Comparison of ENCODE assay signal across 8 cellular contexts in genomic region chr6:34526992-34527728, GRCh38. TPM values are rescaled to one million over a fixed set of nuclear protein-coding genes. Genes with fewer than 3 reads are reported as not detected.
DNase-seq lines count a peak whose midpoint lies in the region; ATAC-seq and TF ChIP-seq lines count a peak whose summit lies in the region.

No MANE protein-coding gene starts in this region.

- H3K27ac Mint-ChIP-seq in immature natural killer cell = peak overlapping the region in 5 of 6 donors; percentile 1 to 72 (median 53)

- H4K20me1 ChIP-seq in mammary epithelial cell (ENCODE audit: insufficient read depth, low read length) = no peaks in the 10 kb centered on the region

- peak overlapping the region; percentile 48 to 71 (median 61) for H3K4me3 Mint-ChIP-seq in immature natural killer cell

- peak overlapping the region; percentile 80 for H3K4me2 ChIP-seq in mammary epithelial cell (ENCODE audit: insufficient read depth, low read depth, low read length)

- no peaks in the 10 kb centered on the region for H3K36me3 ChIP-seq in mammary epithelial cell (ENCODE audit: insufficient read depth, low read length)

- H3K79me2 ChIP-seq in mammary epithelial cell (ENCODE audit: insufficient read depth, low read length) = no peaks in the 10 kb centered on the region

- H3K9me3 Mint-ChIP-seq in immature natural killer cell = no peaks in the 10 kb centered on the region

- H3K4me3 ChIP-seq in WI38 (ENCODE audit: low read depth, low read length) (no peak overlapping the region), mammary epithelial cell (replicated peaks in 1 of 3; ENCODE audit: insufficient read depth in 1 of 3, low read depth in 2 of 3, low read length in 3 of 3) (peak overlapping the region in 2 of 3 experiments; percentile 13 to 30)

- DNase-seq in ACHN (peak; percentile 85), NCI-H2227 treated with DMSO at 0.1 percent for 48 hours (lab: John Stamatoyannopoulos, UW) (peak; percentile 96), mammary epithelial cell (peak; percentile 82), immature natural killer cell (peak; percentile 90 to 94 (median 93)), smooth muscle cell of the brain vasculature (ENCODE audit: low read depth, low spot score) (peak; percentile 68)

- intact Hi-C loops in mammary epithelial cell (cut with micrococcal nuclease) = loop anchor here (1.0 to 5.0 kb wide), 3 partner anchors 66 to 460 kb away; no protein-coding TSS in a partner anchor

- peak overlapping the region; percentile 91 for H2AFZ ChIP-seq in mammary epithelial cell (ENCODE audit: low read depth, low read length)

- CTCF ChIA-PET in mammary epithelial cell (lab: Charles Lee; ENCODE audit: low non-redundant PET) = no interaction called here

- no TSS peak for BruUV-seq in mammary epithelial cell (replicated peaks; lab: Mats Ljungman, UMichigan)

- H3K9ac ChIP-seq in mammary epithelial cell (ENCODE audit: insufficient read depth, low read length) = no peak overlapping the region

- WGBS in mammary epithelial cell (ENCODE audit: low coverage, missing lambda C conversion rate) = 22% methylated on average over 15 of the region's 53 CpGs

- peak overlapping the region; percentile 19 for H3K27ac ChIP-seq in mammary epithelial cell (ENCODE audit: insufficient read depth, low read depth, low read length)

- peaks cover 9% of the 10 kb centered on the region for H3K4me1 ChIP-seq in mammary epithelial cell (ENCODE audit: insufficient read depth, low read length)

- dilution Hi-C loops in mammary epithelial cell (cut with HindIII; ENCODE audit: low sequenced_read_pairs) = no loop called here

- no peaks in the 10 kb centered on the region for H3K27me3 ChIP-seq in mammary epithelial cell (ENCODE audit: insufficient read depth, low read length)

- H3K36me3 Mint-ChIP-seq in immature natural killer cell = no peaks in the 10 kb centered on the region

- TF ChIP-seq CTCF in WI38 (IDR thresholded peaks at IDR 0.05; ENCODE audit: low read depth, low read length) = peak; percentile 37
- peak; percentile 38 to 70 for TF ChIP-seq CTCF in mammary epithelial cell (conservative IDR thresholded peaks at IDR 0.05 in 1 of 2, IDR thresholded peaks at IDR 0.05 in 1 of 2; ENCODE audit: extremely low read depth in 1 of 2, insufficient read depth in 1 of 2, low read depth in 1 of 2, low read length in 2 of 2)

- peaks cover 17 to 36% of the 10 kb centered on the region in 2 donors for H3K4me1 Mint-ChIP-seq in immature natural killer cell

- peaks cover 0 to 2% (median 2%) of the 10 kb centered on the region in 3 donors for H3K27me3 Mint-ChIP-seq in immature natural killer cell (ENCODE audit: low read depth in 3 of 3)

- in situ Hi-C loops in ACHN (cut with HindIII; ENCODE audit: low pct_ligation_motif_present, low pct_unique_long_range_greater_than_20kb, low sequenced_read_pairs) = no loop called here
- in situ Hi-C loops in mammary epithelial cell (cut with MboI; ENCODE audit: low sequenced_read_pairs in 2 of 2) = loop anchor here in 1 of 2 donors (5.0 kb wide), 1 partner anchor 80 kb away; no protein-coding TSS in a partner anchor

- ATAC-seq in GM18909 (IDR thresholded peaks at IDR 0.05; ENCODE audit: poor library complexity, unreplicated experiment) (peak; percentile 72), HG03196 (IDR thresholded peaks at IDR 0.05; ENCODE audit: unreplicated experiment) (peak; percentile 66)

- H3K9me3 ChIP-seq in mammary epithelial cell (replicated peaks; ENCODE audit: insufficient read depth, low read length) = no peaks in the 10 kb centered on the region

RNA-seq across cellular contexts. Expression of gene SPDEF, which starts 29.0 kb away (rescaled TPM):
- total RNA-seq in mammary epithelial cell = under 1 TPM in 1 of 2 donors, not detected in 1; 0.16 TPM
- not detected for polyA plus RNA-seq in mammary epithelial cell
- polyA minus RNA-seq in mammary epithelial cell = not detected
- polyA plus RNA-seq in immature natural killer cell = not detected
